23 cellular contexts compared by ENCODE assay signal in the genomic region with DNA sequence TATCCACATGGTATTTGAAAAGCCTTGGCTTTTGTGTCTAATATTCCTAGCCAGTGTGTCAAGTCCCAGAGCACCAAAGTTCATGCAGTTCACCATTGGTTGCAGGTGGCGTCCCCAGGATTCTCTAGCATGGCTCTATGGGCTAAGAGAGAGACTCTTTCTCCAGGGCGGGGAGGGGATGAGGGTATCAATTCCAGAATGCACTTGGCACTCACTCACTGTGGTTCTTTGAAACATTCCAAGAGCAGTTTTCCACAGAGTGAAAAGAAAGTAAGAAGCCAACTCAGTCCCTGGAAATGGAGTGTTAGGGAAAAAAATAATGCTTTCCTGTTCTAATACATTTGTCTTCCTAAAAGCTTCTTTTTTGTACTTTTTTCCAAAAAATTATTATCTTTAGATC.
"Had no signal": no experiment of that assay in that cellular context is flagged by ENCODE, and none has a peak within 500 bp of the region (broad histone marks: within the 10 kb centered on the region; RNA-seq: fewer than 3 reads in every experiment).

No MANE protein-coding gene starts in this region.

- H3K4me1 Mint-ChIP-seq: naive B cell; stimulated activated naive CD8-positive, alpha-beta T cell treated with anti-CD3 and anti-CD28 coated beads, Interleukin-15, amount 100 ng/mL, for 72 hours had no signal

- H3K36me3 Mint-ChIP-seq: naive B cell; natural killer cell treated with Interleukin-12 subunit alpha and Interleukin-12 subunit beta and Interleukin-15 and Interleukin-18, amount 100 ng/mL, for 72 hours; neural progenitor cell had no signal

- H3K9me3 Mint-ChIP-seq: natural killer cell treated with Interleukin-12 subunit alpha and Interleukin-12 subunit beta and Interleukin-15 and Interleukin-18, amount 100 ng/mL, for 72 hours; neural progenitor cell; stimulated activated naive CD8-positive, alpha-beta T cell treated with anti-CD3 and anti-CD28 coated beads, Interleukin-15, amount 100 ng/mL, for 72 hours had no signal

- H3K4me3 Mint-ChIP-seq: naive B cell; natural killer cell treated with Interleukin-12 subunit alpha and Interleukin-12 subunit beta and Interleukin-15 and Interleukin-18, amount 100 ng/mL, for 72 hours; neural progenitor cell; stimulated activated naive CD8-positive, alpha-beta T cell treated with anti-CD3 and anti-CD28 coated beads, Interleukin-15, amount 100 ng/mL, for 72 hours had no signal

- ATAC-seq: foreskin keratinocyte; gastroesophageal sphincter; heart left ventricle; left lung; lower lobe of right lung; natural killer cell treated with Interleukin-12 subunit alpha and Interleukin-12 subunit beta and Interleukin-15 and Interleukin-18, amount 100 ng/mL, for 72 hours; right lobe of liver; stimulated activated naive CD8-positive, alpha-beta T cell treated with anti-CD3 and anti-CD28 coated beads, Interleukin-15, amount 100 ng/mL, for 72 hours; upper lobe of right lung had no signal

- DNase-seq: colonic mucosa; dermis blood vessel endothelial cell; effector memory CD4-positive, alpha-beta T cell; foreskin keratinocyte; heart left ventricle; kidney; left lung; lower lobe of right lung; naive B cell; right lobe of liver; stimulated activated CD4-positive, alpha-beta T cell treated with anti-CD3 and anti-CD28 coated beads, Interleukin-12 subunit alpha, Interleukin-12 subunit beta, amount 100 ng/mL, for 4 hours; stimulated activated CD4-positive, alpha-beta T cell treated with anti-CD3 and anti-CD28 coated beads, Interleukin-1b, Interleukin-23, amount 100 ng/mL, for 48 hours; stimulated activated CD4-positive, alpha-beta T cell treated with anti-CD3 and anti-CD28 coated beads, Interleukin-4, amount 100 ng/mL, for 1 hour; stimulated activated CD8-positive, alpha-beta memory T cell treated with anti-CD3 and anti-CD28 coated beads, Interleukin-4, amount 100 ng/mL, for 48 hours; stimulated activated naive CD4-positive, alpha-beta T cell; stimulated activated naive CD8-positive, alpha-beta T cell treated with anti-CD3 and anti-CD28 coated beads, Interleukin-15, amount 100 ng/mL, for 72 hours; transverse colon; upper lobe of right lung; uterus had no signal

- H3K27ac Mint-ChIP-seq: naive B cell; natural killer cell treated with Interleukin-12 subunit alpha and Interleukin-12 subunit beta and Interleukin-15 and Interleukin-18, amount 100 ng/mL, for 72 hours; neural progenitor cell; progenitor cell of endocrine pancreas; stimulated activated naive CD8-positive, alpha-beta T cell treated with anti-CD3 and anti-CD28 coated beads, Interleukin-15, amount 100 ng/mL, for 72 hours had no signal
